In the genomic region with DNA sequence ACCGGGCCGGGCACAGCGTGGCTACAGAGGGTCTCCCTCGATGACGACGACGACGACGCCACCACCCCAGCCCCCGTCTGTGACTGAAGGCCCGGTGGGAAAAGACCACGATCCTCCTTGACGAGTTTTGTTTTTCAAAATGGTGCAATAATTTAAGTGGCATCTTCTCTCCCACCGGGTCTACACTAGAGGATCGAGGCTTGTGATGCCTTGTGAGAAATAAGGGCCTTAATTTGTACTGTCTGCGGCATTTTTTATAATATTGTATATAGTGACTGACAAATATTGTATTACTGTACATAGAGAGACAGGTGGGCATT, we compare ENCODE assay signal across 10 cellular contexts. TPM values are rescaled to one million over a fixed set of nuclear protein-coding genes. Genes with fewer than 3 reads are reported as not detected.
DNase-seq lines count a peak whose midpoint lies in the region; ATAC-seq, FAIRE-seq and TF ChIP-seq lines count a peak whose summit lies in the region.
"Had no signal": no experiment of that assay in that cellular context is flagged by ENCODE, and none has a peak within 500 bp of the region (broad histone marks: within the 10 kb centered on the region; RNA-seq: fewer than 3 reads in every experiment).

No MANE protein-coding gene starts in this region.

- H3K27me3 ChIP-seq in heart right ventricle: no peaks in the 10 kb centered on the region
- no peaks in the 10 kb centered on the region for H3K27me3 ChIP-seq in astrocyte (ENCODE audit: insufficient read depth, low read length)
- no peaks in the 10 kb centered on the region for H3K27me3 ChIP-seq in mononuclear cell (ENCODE audit: insufficient read depth, low read length)
- H3K27me3 ChIP-seq in upper lobe of right lung: no peaks in the 10 kb centered on the region

- no peak for DNase-seq in heart right ventricle
- DNase-seq in cardiac septum (ENCODE audit: low spot score): no peak
- DNase-seq in astrocyte (ENCODE audit: low read depth): no peak
- peak; percentile 69 for DNase-seq in upper lobe of right lung
- no peak for DNase-seq in omental fat pad (ENCODE audit: low spot score)
- DNase-seq in KBM-7: no peak
- no peak for DNase-seq in dermis blood vessel endothelial cell
- DNase-seq: NCI-H2107 had no signal

- TF ChIP-seq CTCF in heart right ventricle (IDR thresholded peaks at IDR 0.05) (no peak), astrocyte (IDR thresholded peaks at IDR 0.05; ENCODE audit: insufficient read depth, low read depth, low read length) (no peak), upper lobe of right lung (IDR thresholded peaks at IDR 0.05) (no peak), omental fat pad (IDR thresholded peaks at IDR 0.05) (no peak)

- H3K36me3 Mint-ChIP-seq in astrocyte (ENCODE audit: low read depth, unreplicated experiment): peaks cover 6% of the 10 kb centered on the region

- peaks cover 25% of the 10 kb centered on the region for H3K79me2 ChIP-seq in astrocyte (ENCODE audit: insufficient read depth, low read length)

- intact Hi-C loops in heart right ventricle (cut with DNase I) (loop anchor here in 5 of 10 donors (2.0 to 10.0 kb wide), 5 partner anchors 48 to 80 kb away; no protein-coding TSS in a partner anchor), cardiac septum (cut with DNase I) (loop anchor here (2.0 kb wide), 2 partner anchors 16 to 78 kb away; no protein-coding TSS in a partner anchor), upper lobe of right lung (cut with DNase I) (no loop called here)

- ATAC-seq in heart right ventricle: no peak
- ATAC-seq in upper lobe of right lung: no peak
- no peak for ATAC-seq in omental fat pad (ENCODE audit: low FRiP score)

- H4K20me1 ChIP-seq in astrocyte (ENCODE audit: insufficient read depth, low read length): peaks cover 38% of the 10 kb centered on the region

- in situ Hi-C loops in KBM-7 (cut with MboI; ENCODE audit: low pct_unique_long_range_greater_than_20kb, low sequenced_read_pairs): no loop called here

- peaks cover 0 to 64% (median 38%) of the 10 kb centered on the region in 9 donors for H3K4me1 ChIP-seq in heart right ventricle
- H3K4me1 ChIP-seq in astrocyte (ENCODE audit: insufficient read depth, low read length): peaks cover 27% of the 10 kb centered on the region
- peaks cover 62% of the 10 kb centered on the region for H3K4me1 ChIP-seq in mononuclear cell (ENCODE audit: insufficient read depth, low read length)
- peaks cover 23% of the 10 kb centered on the region for H3K4me1 ChIP-seq in upper lobe of right lung

- H3K4me2 ChIP-seq in astrocyte (ENCODE audit: low read length): peak overlapping the region; percentile 94

- H3K4me3 ChIP-seq in heart right ventricle: peak overlapping the region; percentile 61 to 96 (median 87)
- H3K4me3 ChIP-seq in astrocyte (ENCODE audit: insufficient read depth, low read depth, low read length): peak overlapping the region; percentile 83
- peak overlapping the region; percentile 91 for H3K4me3 ChIP-seq in mononuclear cell (ENCODE audit: low read length)
- H3K4me3 ChIP-seq in upper lobe of right lung: peak overlapping the region; percentile 71

- H3K36me3 ChIP-seq in heart right ventricle (peaks cover 4 to 35% (median 25%) of the 10 kb centered on the region in 9 donors), astrocyte (ENCODE audit: insufficient read depth, low read length) (peaks cover 11% of the 10 kb centered on the region), upper lobe of right lung (peaks cover 15% of the 10 kb centered on the region)

- H3K4me3 Mint-ChIP-seq in astrocyte (ENCODE audit: unreplicated experiment): peak overlapping the region; percentile 8

- peak overlapping the region; percentile 93 to 99 (median 97) for H3K27ac ChIP-seq in heart right ventricle
- H3K27ac ChIP-seq in astrocyte (ENCODE audit: low read depth, low read length): no peak overlapping the region
- peak overlapping the region; percentile 96 for H3K27ac ChIP-seq in upper lobe of right lung
- H3K27ac ChIP-seq: VCaP had no signal

- 51 to 66% methylated on average over 16 of the region's 16 CpGs for WGBS in heart right ventricle, 2 donors

- no peak for FAIRE-seq in astrocyte (lab: Jason Lieb, UNC)

- no peak overlapping the region for H2AFZ ChIP-seq in astrocyte (ENCODE audit: low read depth, low read length)

- H3K9me3 Mint-ChIP-seq in astrocyte (ENCODE audit: unreplicated experiment): peaks cover 3% of the 10 kb centered on the region

- H3K9ac ChIP-seq in astrocyte (ENCODE audit: low read length): peak overlapping the region; percentile 87

- H3K4me1 Mint-ChIP-seq in astrocyte (ENCODE audit: low read depth, unreplicated experiment): peaks cover 2% of the 10 kb centered on the region

- no peak overlapping the region for H3K27ac Mint-ChIP-seq in astrocyte (ENCODE audit: unreplicated experiment)

- peaks cover 57% of the 10 kb centered on the region for H3K27me3 Mint-ChIP-seq in astrocyte (ENCODE audit: low read depth, unreplicated experiment)

- no peaks in the 10 kb centered on the region for H3K9me3 ChIP-seq in heart right ventricle
- H3K9me3 ChIP-seq in astrocyte (ENCODE audit: insufficient read depth, low read depth, low read length): no peaks in the 10 kb centered on the region
- no peaks in the 10 kb centered on the region for H3K9me3 ChIP-seq in mononuclear cell (ENCODE audit: low read depth, low read length)
- H3K9me3 ChIP-seq in upper lobe of right lung: no peaks in the 10 kb centered on the region

RNA-seq across cellular contexts. Expression of a gene that starts 2.5 kb away (rescaled TPM):
- total RNA-seq in heart right ventricle: 10 to 100 TPM; 25.5 to 76.2 (median 50.4) TPM
- 10 to 100 TPM; 22.4 to 73.5 TPM for polyA plus RNA-seq in heart right ventricle
- total RNA-seq in cardiac septum: 44.6 TPM
- 1.9 and 2.0 TPM in 2 replicates for total RNA-seq in astrocyte
- total RNA-seq in mononuclear cell: 184 TPM
- 198 TPM for total RNA-seq in upper lobe of right lung
- 100 to 1,000 TPM in 2 of 4 donors, 10 to 100 TPM in 2; 61.1 to 160 (median 85.9) TPM for total RNA-seq in omental fat pad
- 4.4 and 5.1 TPM in 2 replicates for total RNA-seq in dermis blood vessel endothelial cell
